18 cellular contexts compared by ENCODE assay signal in the genomic region with DNA sequence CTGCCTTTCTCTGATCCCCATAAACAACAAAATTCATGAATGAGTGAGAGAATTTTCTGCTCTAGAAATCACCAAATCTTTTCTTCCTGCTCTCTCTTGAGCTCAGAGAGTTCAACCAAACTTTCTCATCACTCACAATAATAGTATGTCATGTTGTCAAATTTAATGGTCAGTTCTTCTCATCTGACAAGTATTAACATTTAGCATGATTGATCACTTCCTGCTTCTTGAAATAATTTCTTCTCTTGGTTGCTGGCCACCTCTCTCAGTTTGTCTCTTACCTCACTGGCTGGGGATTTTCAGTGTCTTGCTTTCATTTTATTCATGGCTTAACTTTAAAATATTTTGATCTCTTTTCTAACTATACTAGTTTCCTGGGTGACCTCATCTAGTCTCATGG. TPM values are rescaled to one million over a fixed set of nuclear protein-coding genes. Genes with fewer than 3 reads are reported as not detected.
DNase-seq lines count a peak whose midpoint lies in the region; ATAC-seq, FAIRE-seq and TF ChIP-seq lines count a peak whose summit lies in the region.
"Had no signal": no experiment of that assay in that cellular context is flagged by ENCODE, and none has a peak within 500 bp of the region (broad histone marks: within the 10 kb centered on the region; RNA-seq: fewer than 3 reads in every experiment).

No MANE protein-coding gene starts in this region.

- H3K27ac ChIP-seq in esophagus muscularis mucosa (replicated peaks in 1 of 4), result no peak overlapping the region
- H3K27ac ChIP-seq in heart left ventricle, result no peak overlapping the region
- H3K27ac ChIP-seq: foreskin keratinocyte, left lung, ovary had no signal

- H3K36me3 ChIP-seq in adipocyte (ENCODE audit: control insufficient read depth, insufficient read depth, low read length, severe bottlenecking) (no peaks in the 10 kb centered on the region), esophagus muscularis mucosa (no peaks in the 10 kb centered on the region), heart left ventricle (no peaks in the 10 kb centered on the region)
- H3K36me3 ChIP-seq: BE2C, left lung, ovary had no signal

- H3K4me3 Mint-ChIP-seq in endothelial cell (ENCODE audit: unreplicated experiment), result no peak overlapping the region
- H3K4me3 Mint-ChIP-seq: activated naive CD8-positive, alpha-beta T cell had no signal

- H3K4me3 ChIP-seq in adipocyte (ENCODE audit: low read length), result no peak overlapping the region
- H3K4me3 ChIP-seq in esophagus muscularis mucosa, result no peak overlapping the region
- no peak overlapping the region for H3K4me3 ChIP-seq in heart left ventricle
- H3K4me3 ChIP-seq: left lung, ovary had no signal

- peak; percentile 74 for FAIRE-seq in G401.6 (lab: Jason Lieb, UNC)

- intact Hi-C loops in esophagus muscularis mucosa (cut with DNase I) (no loop called here), heart left ventricle (cut with DNase I) (no loop called here)

- ATAC-seq in HG02981 (IDR thresholded peaks at IDR 0.05; ENCODE audit: unreplicated experiment), result peak; percentile 74
- no peak for ATAC-seq in heart left ventricle
- ATAC-seq: foreskin keratinocyte, left lung had no signal

- TF ChIP-seq CTCF in esophagus muscularis mucosa (IDR thresholded peaks at IDR 0.05), result no peak
- TF ChIP-seq CTCF in endothelial cell (IDR thresholded peaks at IDR 0.05; ENCODE audit: unreplicated experiment), result no peak
- TF ChIP-seq CTCF in heart left ventricle (IDR thresholded peaks at IDR 0.05), result no peak

- no peaks in the 10 kb centered on the region for H3K9me3 Mint-ChIP-seq in endothelial cell (ENCODE audit: unreplicated experiment)

- H3K9ac ChIP-seq in adipocyte (ENCODE audit: low read length), result no peak overlapping the region

- TF ChIP-seq POLR2A in esophagus muscularis mucosa (IDR thresholded peaks at IDR 0.05; ENCODE audit: low read depth) (no peak), heart left ventricle (IDR thresholded peaks at IDR 0.05) (no peak)

- no peak for TF ChIP-seq EP300 in esophagus muscularis mucosa (IDR thresholded peaks at IDR 0.05)

- peaks cover 26% of the 10 kb centered on the region for H3K4me1 ChIP-seq in adipocyte (ENCODE audit: control insufficient read depth, insufficient read depth, low read length)
- peaks cover 0 to 2% (median 0%) of the 10 kb centered on the region in 4 donors for H3K4me1 ChIP-seq in esophagus muscularis mucosa
- H3K4me1 ChIP-seq in heart left ventricle, result no peaks in the 10 kb centered on the region
- H3K4me1 ChIP-seq: BE2C, left lung had no signal

- no peaks in the 10 kb centered on the region for H3K36me3 Mint-ChIP-seq in endothelial cell (ENCODE audit: low read depth, unreplicated experiment)
- H3K36me3 Mint-ChIP-seq: activated naive CD8-positive, alpha-beta T cell had no signal

- H3K27ac Mint-ChIP-seq in endothelial cell (ENCODE audit: unreplicated experiment), result no peak overlapping the region
- H3K27ac Mint-ChIP-seq: activated naive CD8-positive, alpha-beta T cell had no signal

- H3K9me3 ChIP-seq in adipocyte (ENCODE audit: control insufficient read depth, low read length), result no peaks in the 10 kb centered on the region
- no peaks in the 10 kb centered on the region for H3K9me3 ChIP-seq in esophagus muscularis mucosa
- no peaks in the 10 kb centered on the region for H3K9me3 ChIP-seq in heart left ventricle
- H3K9me3 ChIP-seq: BE2C, left lung, ovary had no signal

- H3K27me3 ChIP-seq in adipocyte (replicated peaks; ENCODE audit: control insufficient read depth, insufficient read depth, low read length), result no peaks in the 10 kb centered on the region
- no peaks in the 10 kb centered on the region for H3K27me3 ChIP-seq in esophagus muscularis mucosa
- peaks cover 0 to 43% (median under 1%) of the 10 kb centered on the region in 9 donors for H3K27me3 ChIP-seq in heart left ventricle
- H3K27me3 ChIP-seq: foreskin keratinocyte, ovary had no signal

- DNase-seq in adipocyte (ENCODE audit: low read depth) (peak; percentile 35), kidney glomerular epithelial cell (lab: John Stamatoyannopoulos, UW) (peak; percentile 46), esophagus muscularis mucosa (ENCODE audit: extremely low spot score) (no peak), endothelial cell (ENCODE audit: low spot score) (no peak), heart left ventricle (no peak)
- DNase-seq: activated T-cell treated with anti-CD3 and anti-CD28 coated beads, Interleukin-2, amount 50 U/mL, for 1 hour; BE2C; KG1; left lung; NCI-H2171; ovary; SHP77 treated with DMSO at 0.1 percent for 48 hours; stimulated activated CD4-positive, alpha-beta T cell treated with anti-CD3 and anti-CD28 coated beads, Interleukin-4, amount 100 ng/mL, for 1 hour; T-helper 9 cell had no signal

- no peaks in the 10 kb centered on the region for H3K27me3 Mint-ChIP-seq in endothelial cell (ENCODE audit: unreplicated experiment)

- peaks cover 2% of the 10 kb centered on the region for H3K4me1 Mint-ChIP-seq in endothelial cell (ENCODE audit: unreplicated experiment)

RNA-seq across cellular contexts. Expression of a gene that starts 25.5 kb away (rescaled TPM):
- total RNA-seq in esophagus muscularis mucosa (1 to 10 TPM; 1.2 to 4.2 (median 2.0) TPM), endothelial cell (ENCODE audit: unreplicated experiment) (not detected), heart left ventricle (under 1 TPM in 7 of 9 donors, not detected in 2; 0.10 to 0.83 (median 0.37) TPM)
- polyA plus RNA-seq in heart left ventricle, result under 1 TPM; 0.22 to 0.27 TPM

RNA-seq across cellular contexts. Expression of a gene that starts 43.7 kb away (rescaled TPM):
- total RNA-seq in esophagus muscularis mucosa (10 to 100 TPM; 24.1 to 63.5 (median 34.3) TPM), endothelial cell (ENCODE audit: unreplicated experiment) (30.5 TPM), heart left ventricle (1 to 10 TPM in 4 of 9 donors, under 1 TPM in 5; 0.39 to 1.9 (median 0.84) TPM)
- polyA plus RNA-seq in heart left ventricle, result under 1 TPM; 0.26 to 0.76 TPM

Comparison
In these comparisons a context has a peak if more than half of its experiments do, and no peak if none do; other contexts are left out.
1. DNase-seq: peak in adipocyte (single experiment) and kidney glomerular epithelial cell (single experiment); none in esophagus muscularis mucosa (single experiment), endothelial cell (single experiment) and heart left ventricle (0 of 5).
2. RNA of a gene that starts 43.7 kb away (total RNA-seq): 24.1 to 63.5 TPM in esophagus muscularis mucosa and 30.5 TPM in endothelial cell (single experiment); 0.39 to 1.9 TPM in heart left ventricle; every median in the first group is over 4 times any median in the second.